32 cellular contexts compared by ENCODE assay signal in the genomic region with DNA sequence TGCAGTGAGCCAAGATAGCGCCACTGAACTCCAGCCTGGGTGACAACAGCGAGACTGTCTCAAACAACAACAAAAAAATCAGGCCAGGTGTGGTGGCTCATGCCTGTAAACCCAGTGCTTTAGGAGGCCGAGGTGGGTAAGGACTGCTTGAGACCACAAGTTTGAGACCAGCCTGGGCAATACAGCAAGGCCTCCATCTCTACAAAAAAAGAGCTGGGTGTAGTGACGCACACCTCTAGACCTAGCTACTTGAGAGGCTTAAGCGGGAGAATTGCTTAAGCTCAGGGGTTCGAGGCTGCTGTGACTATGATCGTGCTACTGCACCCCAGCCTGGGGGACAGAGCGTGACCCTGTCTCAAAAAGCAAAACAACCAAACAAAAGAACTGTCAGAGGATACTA.
"Had no signal": no experiment of that assay in that cellular context is flagged by ENCODE, and none has a peak within 500 bp of the region (broad histone marks: within the 10 kb centered on the region; RNA-seq: fewer than 3 reads in every experiment).

No MANE protein-coding gene starts in this region.

- H3K9me3 Mint-ChIP-seq: activated naive CD4-positive, alpha-beta T cell treated with anti-CD3 and anti-CD28 coated beads for 36 hours had no signal

- FAIRE-seq: astrocyte had no signal

- H3K27me3 ChIP-seq: adrenal gland, body of pancreas, breast epithelium, Peyer's patch had no signal

- H3K36me3 ChIP-seq: adrenal gland, breast epithelium had no signal

- H3K4me1 ChIP-seq: adrenal gland, body of pancreas, breast epithelium, Peyer's patch had no signal

- ATAC-seq: activated CD4-positive, CD25-positive, alpha-beta regulatory T cell treated with anti-CD3 and anti-CD28 coated beads, Interleukin-2, amount 50 U/mL, for 24 hours; activated naive CD4-positive, alpha-beta T cell treated with anti-CD3 and anti-CD28 coated beads, Interleukin-2, amount 50 U/mL, for 72 hours; activated T-cell treated with anti-CD3 and anti-CD28 coated beads, Interleukin-2, amount 50 U/mL, for 4 hours; body of pancreas; PC-3; Right ventricle myocardium inferior; WTC11 had no signal

- DNase-seq: activated CD4-positive, alpha-beta memory T cell treated with anti-CD3 and anti-CD28 coated beads for 36 hours; activated CD4-positive, alpha-beta T cell treated with anti-CD3 and anti-CD28 coated beads for 4 hours; activated CD4-positive, alpha-beta T cell treated with anti-CD3 and anti-CD28 coated beads, Interleukin-2, amount 50 U/mL, for 1 hour; activated CD8-positive, alpha-beta memory T cell treated with anti-CD3 and anti-CD28 coated beads, Interleukin-2, amount 50 U/mL, for 4 hours; activated gamma-delta T cell treated with Interleukin-2 at 50 U/mL for 16 hours; activated naive CD4-positive, alpha-beta T cell treated with anti-CD3 and anti-CD28 coated beads for 36 hours; activated T-cell treated with anti-CD3 and anti-CD28 coated beads for 4 hours; activated T-cell treated with anti-CD3 and anti-CD28 coated beads, Interleukin-2, amount 50 U/mL, for 4 hours; adrenal gland; body of pancreas; caudate nucleus; cerebellar nuclear complex; NCI-H1105; NCI-H1417 treated with DMSO at 0.1 percent for 48 hours; NCI-H187 treated with DMSO at 0.1 percent for 48 hours; NCI-H2081; NCI-H2171 treated with DMSO at 0.1 percent for 48 hours; NCI-H226; NCI-H524 treated with DMSO at 0.1 percent for 48 hours; NK-92 treated with Interleukin-12 subunit alpha and Interleukin-12 subunit beta, amount 100 ng/mL, for 24 hours; PC-3; Peyer's patch; RPMI8226; SIG-M5; T1000 had no signal

- H3K4me3 Mint-ChIP-seq: activated CD4-positive, alpha-beta memory T cell treated with anti-CD3 and anti-CD28 coated beads for 36 hours; activated naive CD4-positive, alpha-beta T cell treated with anti-CD3 and anti-CD28 coated beads for 36 hours; activated T-cell treated with anti-CD3 and anti-CD28 coated beads, Interleukin-2, amount 50 U/mL, for 4 hours; activated T-helper 1 cell treated with anti-CD3 and anti-CD28 coated beads, Interleukin-12 subunit alpha, Interleukin-12 subunit beta, Interleukin-2, Interleukin-4 antibody, amounts not matched to agents 30 ng/mL and 10 ng/mL and 1 ng/mL, durations not matched to agents 14 hours and 24 hours and 36 hours; WTC11 had no signal

- H3K4me1 Mint-ChIP-seq: WTC11 had no signal

- H3K27me3 Mint-ChIP-seq: activated CD4-positive, alpha-beta memory T cell treated with anti-CD3 and anti-CD28 coated beads for 36 hours had no signal

- H3K9me3 ChIP-seq: adrenal gland, body of pancreas, breast epithelium, Peyer's patch had no signal

- H3K4me3 ChIP-seq: adrenal gland, body of pancreas, breast epithelium, Peyer's patch had no signal

- H3K27ac Mint-ChIP-seq: activated CD4-positive, alpha-beta memory T cell treated with anti-CD3 and anti-CD28 coated beads for 36 hours; activated naive CD4-positive, alpha-beta T cell treated with anti-CD3 and anti-CD28 coated beads for 36 hours; activated naive CD4-positive, alpha-beta T cell treated with anti-CD3 and anti-CD28 coated beads, Interleukin-2, amount 50 U/mL, for 72 hours; activated T-helper 1 cell treated with anti-CD3 and anti-CD28 coated beads, Interleukin-12 subunit alpha, Interleukin-12 subunit beta, Interleukin-2, Interleukin-4 antibody, amounts not matched to agents 30 ng/mL and 10 ng/mL and 1 ng/mL, durations not matched to agents 14 hours and 24 hours and 36 hours; WTC11 had no signal

- H3K27ac ChIP-seq: adrenal gland, body of pancreas, breast epithelium, Peyer's patch had no signal
